9 cellular contexts compared by ENCODE assay signal in genomic region chr7:29289156-29290021, GRCh38.
DNase-seq lines count a peak whose midpoint lies in the region; ATAC-seq, FAIRE-seq and TF ChIP-seq lines count a peak whose summit lies in the region.
"Had no signal": no experiment of that assay in that cellular context is flagged by ENCODE, and none has a peak within 500 bp of the region (broad histone marks: within the 10 kb centered on the region; RNA-seq: fewer than 3 reads in every experiment).

No MANE protein-coding gene starts in this region.

- peak overlapping the region in 1 of 6 donors; percentile 8 for H3K27ac Mint-ChIP-seq in naive B cell

- peak; percentile 66 for DNase-seq in CD1c-positive myeloid dendritic cell (ENCODE audit: extremely low spot score)
- no peak for DNase-seq in naive B cell
- no peak for DNase-seq in H4 (ENCODE audit: low spot score)
- no peak for DNase-seq in H7
- DNase-seq in GM12892 (ENCODE audit: insufficient read length) = no peak

- no peaks in the 10 kb centered on the region for H3K36me3 ChIP-seq in H7 (replicated peaks; ENCODE audit: control insufficient read depth, insufficient read depth, low read length)

- no peak overlapping the region for H3K4me3 Mint-ChIP-seq in naive B cell

- H3K9me3 Mint-ChIP-seq in naive B cell = no peaks in the 10 kb centered on the region
- H3K9me3 Mint-ChIP-seq: nephron had no signal

- no peak for FAIRE-seq in GM12892 (lab: Jason Lieb, UNC)

- peaks cover 0 to 15% (median 6%) of the 10 kb centered on the region in 3 donors for H3K27me3 Mint-ChIP-seq in naive B cell

- H3K27me3 ChIP-seq in H7 (ENCODE audit: control insufficient read depth, insufficient read depth, low read length) = no peaks in the 10 kb centered on the region

- peaks cover 0 to 2% (median 0%) of the 10 kb centered on the region in 3 donors for H3K4me1 Mint-ChIP-seq in naive B cell

- H3K4me3 ChIP-seq in H7 (ENCODE audit: insufficient read depth, low read depth, low read length) = no peak overlapping the region

- no peak for TF ChIP-seq CTCF in VCaP (conservative IDR thresholded peaks at IDR 0.05)

- TF ChIP-seq POLR2A in GM12892 (IDR thresholded peaks at IDR 0.05; ENCODE audit: low read depth, low read length) = no peak

- H3K27ac ChIP-seq in VCaP = peak overlapping the region; percentile 84

- no peaks in the 10 kb centered on the region for H3K36me3 Mint-ChIP-seq in naive B cell

- ATAC-seq in GM19467 (IDR thresholded peaks at IDR 0.05; ENCODE audit: unreplicated experiment) = peak; percentile 73
- peak; percentile 43 for ATAC-seq in HG03575 (IDR thresholded peaks at IDR 0.05; ENCODE audit: extremely low read depth, insufficient number of reproducible peaks, low FRiP score, unreplicated experiment)
- ATAC-seq in naive B cell (ENCODE audit: low read depth in 2 of 2) = peak; percentile 11 to 71
